26 cellular contexts compared by ENCODE assay signal in the genomic region with DNA sequence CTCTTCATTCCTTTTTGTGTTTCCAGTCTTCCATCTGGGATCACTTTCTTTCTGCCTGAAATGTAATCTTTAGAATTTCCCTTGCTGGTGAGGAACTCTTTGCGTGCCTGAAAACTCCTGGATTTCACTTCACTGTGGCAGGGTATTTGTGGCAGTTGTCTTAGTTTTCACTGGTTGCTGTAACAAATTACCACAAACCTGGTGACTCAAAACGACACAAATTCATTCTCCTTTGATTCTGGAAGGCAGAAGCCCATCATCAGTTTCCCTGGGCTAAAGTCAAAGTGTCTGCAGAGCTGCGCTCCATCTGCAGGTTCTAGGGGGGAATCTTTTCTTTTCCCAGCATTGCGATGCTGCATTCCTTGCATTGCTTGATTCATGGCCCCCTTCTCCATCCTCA.
DNase-seq lines count a peak whose midpoint lies in the region; ATAC-seq, FAIRE-seq and TF ChIP-seq lines count a peak whose summit lies in the region.
"Had no signal": no experiment of that assay in that cellular context is flagged by ENCODE, and none has a peak within 500 bp of the region (broad histone marks: within the 10 kb centered on the region; RNA-seq: fewer than 3 reads in every experiment).

No MANE protein-coding gene starts in this region.

- WGBS in GM12878 (ENCODE audit: insufficient coverage, insufficient replicate concordance, low lambda C conversion rate, missing lambda C conversion rate): 70% methylated on average over 4 of the region's 4 CpGs

- TF ChIP-seq RAD21 in GM12878 (IDR thresholded peaks at IDR 0.05; ENCODE audit: insufficient read depth, low read depth, low read length): no peak

- POLR2A ChIA-PET in activated CD4-positive, alpha-beta T cell treated with anti-CD3 and anti-CD28 coated beads for 36 hours (lab: Charles Lee): no interaction called here
- POLR2A ChIA-PET in activated CD4-positive, alpha-beta T cell treated with anti-CD3 and anti-CD28 coated beads, Interleukin-2, amount 10 ng/mL, durations not matched to agents 7 days and 5 days (lab: Charles Lee): no interaction called here
- POLR2A ChIA-PET in GM12878 (lab: Charles Lee): interaction anchor here (0.7 kb wide), 1 partner anchor 82 kb away, joined by 3 read pairs; no protein-coding TSS in a partner anchor

- DNase-seq in activated CD4-positive, alpha-beta T cell treated with anti-CD3 and anti-CD28 coated beads for 36 hours: no peak
- no peak for DNase-seq in activated CD4-positive, alpha-beta T cell treated with anti-CD3 and anti-CD28 coated beads, Interleukin-2, amount 10 ng/mL, durations not matched to agents 7 days and 5 days
- DNase-seq in natural killer cell treated with Interleukin-12 subunit alpha and Interleukin-12 subunit beta and Interleukin-15 and Interleukin-18, amount 100 ng/mL, for 72 hours (ENCODE audit: low spot score): no peak
- DNase-seq in natural killer cell (no peak), GM12878 (ENCODE audit: low read depth, low spot score) (no peak), WERI-Rb-1 (no peak), SIG-M5 (lab: John Stamatoyannopoulos, UW) (no peak)
- DNase-seq in stimulated activated effector memory CD8-positive, alpha-beta T cell treated with anti-CD3 and anti-CD28 coated beads, Interleukin-12 subunit alpha, Interleukin-12 subunit beta, amount 100 ng/mL, for 72 hours (ENCODE audit: low spot score in 2 of 2): no peak
- DNase-seq: BE2C, Calu3, DMS153, DND-41, GM23248, HFFc6, KBM-7, MV-4-11, NCI-H1105, NCI-H1436 treated with DMSO at 0.1 percent for 48 hours, NCI-H187 treated with DMSO at 0.1 percent for 48 hours, NCI-H446, NCI-H524 treated with DMSO at 0.1 percent for 48 hours, NCI-H774 had no signal

- peaks cover 18% of the 10 kb centered on the region for H3K4me1 ChIP-seq in GM12878 (ENCODE audit: control insufficient read depth, insufficient read depth, low read length)
- H3K4me1 ChIP-seq: HAP-1 had no signal

- H4K20me1 ChIP-seq in GM12878 (ENCODE audit: control insufficient read depth, insufficient read depth): no peaks in the 10 kb centered on the region

- H3K9me3 ChIP-seq in GM12878 (replicated peaks; ENCODE audit: control insufficient read depth, insufficient read depth, low read length) (peaks cover 16% of the 10 kb centered on the region), WERI-Rb-1 (ENCODE audit: severe bottlenecking) (peaks cover 9% of the 10 kb centered on the region)
- H3K9me3 ChIP-seq: BE2C had no signal

- H3K36me3 ChIP-seq in GM12878 (ENCODE audit: control insufficient read depth in 2 of 2, insufficient read depth in 2 of 2, low read length in 1 of 2) (no peaks in the 10 kb centered on the region), WERI-Rb-1 (no peaks in the 10 kb centered on the region)
- H3K36me3 ChIP-seq: BE2C, HAP-1 had no signal

- no peak for FAIRE-seq in GM12878 (lab: Jason Lieb, UNC)
- FAIRE-seq: RCC 7860 had no signal

- no peak for ATAC-seq in activated CD4-positive, alpha-beta T cell treated with anti-CD3 and anti-CD28 coated beads for 36 hours
- ATAC-seq in natural killer cell treated with Interleukin-12 subunit alpha and Interleukin-12 subunit beta and Interleukin-15 and Interleukin-18, amount 100 ng/mL, for 72 hours: no peak
- no peak for ATAC-seq in natural killer cell
- no peak for ATAC-seq in GM12878
- ATAC-seq in stimulated activated effector memory CD8-positive, alpha-beta T cell treated with anti-CD3 and anti-CD28 coated beads, Interleukin-12 subunit alpha, Interleukin-12 subunit beta, amount 100 ng/mL, for 72 hours: no peak

- peaks cover 50% of the 10 kb centered on the region for H3K4me1 Mint-ChIP-seq in activated CD4-positive, alpha-beta T cell treated with anti-CD3 and anti-CD28 coated beads for 36 hours
- H3K4me1 Mint-ChIP-seq in activated CD4-positive, alpha-beta T cell treated with anti-CD3 and anti-CD28 coated beads, Interleukin-2, amount 10 ng/mL, durations not matched to agents 7 days and 5 days: peaks cover 40% of the 10 kb centered on the region
- H3K4me1 Mint-ChIP-seq in natural killer cell treated with Interleukin-12 subunit alpha and Interleukin-12 subunit beta and Interleukin-15 and Interleukin-18, amount 100 ng/mL, for 72 hours (ENCODE audit: low read depth in 2 of 2): peaks cover 0 to 18% of the 10 kb centered on the region in 2 donors
- H3K4me1 Mint-ChIP-seq in natural killer cell: no peaks in the 10 kb centered on the region
- H3K4me1 Mint-ChIP-seq in stimulated activated effector memory CD8-positive, alpha-beta T cell treated with anti-CD3 and anti-CD28 coated beads, Interleukin-12 subunit alpha, Interleukin-12 subunit beta, amount 100 ng/mL, for 72 hours: peaks cover 36% of the 10 kb centered on the region
- H3K4me1 Mint-ChIP-seq: CD14-positive monocyte had no signal

- H3K27ac Mint-ChIP-seq in activated CD4-positive, alpha-beta T cell treated with anti-CD3 and anti-CD28 coated beads for 36 hours: peak overlapping the region; percentile 63
- H3K27ac Mint-ChIP-seq in activated CD4-positive, alpha-beta T cell treated with anti-CD3 and anti-CD28 coated beads, Interleukin-2, amount 10 ng/mL, durations not matched to agents 7 days and 5 days: no peak overlapping the region
- no peak overlapping the region for H3K27ac Mint-ChIP-seq in natural killer cell treated with Interleukin-12 subunit alpha and Interleukin-12 subunit beta and Interleukin-15 and Interleukin-18, amount 100 ng/mL, for 72 hours
- H3K27ac Mint-ChIP-seq in natural killer cell: no peak overlapping the region
- H3K27ac Mint-ChIP-seq in stimulated activated effector memory CD8-positive, alpha-beta T cell treated with anti-CD3 and anti-CD28 coated beads, Interleukin-12 subunit alpha, Interleukin-12 subunit beta, amount 100 ng/mL, for 72 hours: peak overlapping the region; percentile 6
- H3K27ac Mint-ChIP-seq: HFFc6 had no signal

- SMC1A ChIA-PET in GM12878 (lab: Charles Lee; ENCODE audit: uncharacterized antibody, unreplicated experiment): interaction anchor here (0.7 to 1.9 kb wide), 3 partner anchors 49 to 1870 kb away, joined by 3 to 5 read pairs (median 3); no protein-coding TSS in a partner anchor

- no TSS peak for BruUV-seq in GM12878 (replicated peaks; lab: Mats Ljungman, UMichigan)

- H3K4me3 Mint-ChIP-seq in activated CD4-positive, alpha-beta T cell treated with anti-CD3 and anti-CD28 coated beads for 36 hours: no peak overlapping the region
- H3K4me3 Mint-ChIP-seq in activated CD4-positive, alpha-beta T cell treated with anti-CD3 and anti-CD28 coated beads, Interleukin-2, amount 10 ng/mL, durations not matched to agents 7 days and 5 days: no peak overlapping the region
- peak overlapping the region; percentile 12 for H3K4me3 Mint-ChIP-seq in natural killer cell treated with Interleukin-12 subunit alpha and Interleukin-12 subunit beta and Interleukin-15 and Interleukin-18, amount 100 ng/mL, for 72 hours
- H3K4me3 Mint-ChIP-seq in natural killer cell: no peak overlapping the region
- H3K4me3 Mint-ChIP-seq in stimulated activated effector memory CD8-positive, alpha-beta T cell treated with anti-CD3 and anti-CD28 coated beads, Interleukin-12 subunit alpha, Interleukin-12 subunit beta, amount 100 ng/mL, for 72 hours: no peak overlapping the region
- H3K4me3 Mint-ChIP-seq: CD14-positive monocyte, HFFc6 had no signal

- TF ChIP-seq CTCF in natural killer cell (IDR thresholded peaks at IDR 0.05) (no peak), GM12878 (IDR thresholded peaks at IDR 0.05 in 2 of 3, conservative IDR thresholded peaks at IDR 0.05 in 1 of 3; ENCODE audit: control insufficient read depth in 2 of 3, extremely low read depth in 1 of 3, insufficient read depth in 1 of 3, low read depth in 3 of 3, low read length in 3 of 3) (no peak), WERI-Rb-1 (IDR thresholded peaks at IDR 0.05; ENCODE audit: low read depth, low read length) (no peak)

- TF ChIP-seq EP300 in GM12878 (IDR thresholded peaks at IDR 0.05; ENCODE audit: borderline replicate concordance in 1 of 2, control insufficient read depth in 1 of 2, low read depth in 2 of 2, low read length in 2 of 2): no peak

- in situ Hi-C loops in GM12878 (cut with MboI): no loop called here

- TF ChIP-seq POLR2A in GM12878 (IDR thresholded peaks at IDR 0.05; ENCODE audit: low read depth, low read length): no peak

- CTCF ChIA-PET in activated CD4-positive, alpha-beta T cell treated with anti-CD3 and anti-CD28 coated beads for 36 hours (lab: Charles Lee): no interaction called here
- CTCF ChIA-PET in activated CD4-positive, alpha-beta T cell treated with anti-CD3 and anti-CD28 coated beads, Interleukin-2, amount 10 ng/mL, durations not matched to agents 7 days and 5 days (lab: Charles Lee): interaction anchor here (0.6 kb wide), 1 partner anchor 32 kb away, joined by 3 read pairs; no protein-coding TSS in a partner anchor
- CTCF ChIA-PET in GM12878 (lab: Yijun Ruan, JAX): interaction anchor here (1.4 kb wide), 1 partner anchor 15 kb away, joined by 4 read pairs; no protein-coding TSS in a partner anchor

- H3K4me3 ChIP-seq in GM12878: no peak overlapping the region
- H3K4me3 ChIP-seq in WERI-Rb-1 (ENCODE audit: low read depth, low read length): no peak overlapping the region
- H3K4me3 ChIP-seq: GM23248, HAP-1 had no signal

- H3K27me3 ChIP-seq in GM12878 (replicated peaks in 1 of 2; ENCODE audit: control insufficient read depth in 2 of 2, insufficient read depth in 2 of 2, low read length in 1 of 2): no peaks in the 10 kb centered on the region
- H3K27me3 ChIP-seq in WERI-Rb-1 (ENCODE audit: insufficient read depth, low read depth, severe bottlenecking): no peaks in the 10 kb centered on the region
- H3K27me3 ChIP-seq: BE2C had no signal

- H3K4me2 ChIP-seq in GM12878 (ENCODE audit: control insufficient read depth, insufficient read depth): no peak overlapping the region

- peaks cover 9% of the 10 kb centered on the region for H3K9me3 Mint-ChIP-seq in activated CD4-positive, alpha-beta T cell treated with anti-CD3 and anti-CD28 coated beads for 36 hours (ENCODE audit: low read depth)
- peaks cover 21% of the 10 kb centered on the region for H3K9me3 Mint-ChIP-seq in activated CD4-positive, alpha-beta T cell treated with anti-CD3 and anti-CD28 coated beads, Interleukin-2, amount 10 ng/mL, durations not matched to agents 7 days and 5 days
- no peaks in the 10 kb centered on the region for H3K9me3 Mint-ChIP-seq in natural killer cell treated with Interleukin-12 subunit alpha and Interleukin-12 subunit beta and Interleukin-15 and Interleukin-18, amount 100 ng/mL, for 72 hours
- H3K9me3 Mint-ChIP-seq in natural killer cell: no peaks in the 10 kb centered on the region
- peaks cover 6% of the 10 kb centered on the region for H3K9me3 Mint-ChIP-seq in stimulated activated effector memory CD8-positive, alpha-beta T cell treated with anti-CD3 and anti-CD28 coated beads, Interleukin-12 subunit alpha, Interleukin-12 subunit beta, amount 100 ng/mL, for 72 hours

- RAD21 ChIA-PET in GM12878 (lab: Charles Lee; ENCODE audit: unreplicated experiment): no interaction called here

- H3K27me3 Mint-ChIP-seq in activated CD4-positive, alpha-beta T cell treated with anti-CD3 and anti-CD28 coated beads for 36 hours: no peaks in the 10 kb centered on the region
- H3K27me3 Mint-ChIP-seq in activated CD4-positive, alpha-beta T cell treated with anti-CD3 and anti-CD28 coated beads, Interleukin-2, amount 10 ng/mL, durations not matched to agents 7 days and 5 days: no peaks in the 10 kb centered on the region
- peaks cover 0 to 10% of the 10 kb centered on the region in 2 donors for H3K27me3 Mint-ChIP-seq in natural killer cell treated with Interleukin-12 subunit alpha and Interleukin-12 subunit beta and Interleukin-15 and Interleukin-18, amount 100 ng/mL, for 72 hours
- peaks cover 5 to 22% of the 10 kb centered on the region in 2 donors for H3K27me3 Mint-ChIP-seq in natural killer cell (ENCODE audit: low read depth in 2 of 2)

- H3K9ac ChIP-seq in GM12878 (ENCODE audit: control insufficient read depth, insufficient read depth, low read length): no peak overlapping the region
- H3K9ac ChIP-seq: GM23248 had no signal

- peaks cover 8% of the 10 kb centered on the region for H3K36me3 Mint-ChIP-seq in activated CD4-positive, alpha-beta T cell treated with anti-CD3 and anti-CD28 coated beads for 36 hours (ENCODE audit: low read depth)
- peaks cover 18% of the 10 kb centered on the region for H3K36me3 Mint-ChIP-seq in activated CD4-positive, alpha-beta T cell treated with anti-CD3 and anti-CD28 coated beads, Interleukin-2, amount 10 ng/mL, durations not matched to agents 7 days and 5 days (ENCODE audit: low read depth)
- H3K36me3 Mint-ChIP-seq in natural killer cell treated with Interleukin-12 subunit alpha and Interleukin-12 subunit beta and Interleukin-15 and Interleukin-18, amount 100 ng/mL, for 72 hours: no peaks in the 10 kb centered on the region
- no peaks in the 10 kb centered on the region for H3K36me3 Mint-ChIP-seq in natural killer cell
- H3K36me3 Mint-ChIP-seq in stimulated activated effector memory CD8-positive, alpha-beta T cell treated with anti-CD3 and anti-CD28 coated beads, Interleukin-12 subunit alpha, Interleukin-12 subunit beta, amount 100 ng/mL, for 72 hours: no peaks in the 10 kb centered on the region
- H3K36me3 Mint-ChIP-seq: CD14-positive monocyte had no signal

- no peak overlapping the region for H2AFZ ChIP-seq in GM12878 (ENCODE audit: control insufficient read depth, low read depth, low read length)
- H2AFZ ChIP-seq: GM23248 had no signal

- H3K79me2 ChIP-seq in GM12878 (ENCODE audit: control insufficient read depth, insufficient read depth, low read length): no peaks in the 10 kb centered on the region

- H3K27ac ChIP-seq in GM12878 (ENCODE audit: control insufficient read depth, insufficient read depth) (no peak overlapping the region), WERI-Rb-1 (no peak overlapping the region)
- H3K27ac ChIP-seq: 22Rv1, GM23248 had no signal

- intact Hi-C loops in activated CD4-positive, alpha-beta T cell treated with anti-CD3 and anti-CD28 coated beads for 36 hours (cut with DNase I, micrococcal nuclease): loop anchor here in 1 of 2 experiments (1.0 kb wide), 1 partner anchor 21 kb away; no protein-coding TSS in a partner anchor
- intact Hi-C loops in natural killer cell (cut with micrococcal nuclease) (no loop called here), GM12878 (cut with micrococcal nuclease; ENCODE audit: unreplicated experiment) (no loop called here)

Comparison
In these comparisons a context has a peak if more than half of its experiments do, and no peak if none do; other contexts are left out.
1. H3K27ac Mint-ChIP-seq: peak in activated CD4-positive, alpha-beta T cell treated with anti-CD3 and anti-CD28 coated beads for 36 hours (single experiment) and stimulated activated effector memory CD8-positive, alpha-beta T cell treated with anti-CD3 and anti-CD28 coated beads, Interleukin-12 subunit alpha, Interleukin-12 subunit beta, amount 100 ng/mL, for 72 hours (single experiment); none in activated CD4-positive, alpha-beta T cell treated with anti-CD3 and anti-CD28 coated beads, Interleukin-2, amount 10 ng/mL, durations not matched to agents 7 days and 5 days (single experiment), natural killer cell treated with Interleukin-12 subunit alpha and Interleukin-12 subunit beta and Interleukin-15 and Interleukin-18, amount 100 ng/mL, for 72 hours (0 of 2) and natural killer cell (0 of 2).